In the genomic region with DNA sequence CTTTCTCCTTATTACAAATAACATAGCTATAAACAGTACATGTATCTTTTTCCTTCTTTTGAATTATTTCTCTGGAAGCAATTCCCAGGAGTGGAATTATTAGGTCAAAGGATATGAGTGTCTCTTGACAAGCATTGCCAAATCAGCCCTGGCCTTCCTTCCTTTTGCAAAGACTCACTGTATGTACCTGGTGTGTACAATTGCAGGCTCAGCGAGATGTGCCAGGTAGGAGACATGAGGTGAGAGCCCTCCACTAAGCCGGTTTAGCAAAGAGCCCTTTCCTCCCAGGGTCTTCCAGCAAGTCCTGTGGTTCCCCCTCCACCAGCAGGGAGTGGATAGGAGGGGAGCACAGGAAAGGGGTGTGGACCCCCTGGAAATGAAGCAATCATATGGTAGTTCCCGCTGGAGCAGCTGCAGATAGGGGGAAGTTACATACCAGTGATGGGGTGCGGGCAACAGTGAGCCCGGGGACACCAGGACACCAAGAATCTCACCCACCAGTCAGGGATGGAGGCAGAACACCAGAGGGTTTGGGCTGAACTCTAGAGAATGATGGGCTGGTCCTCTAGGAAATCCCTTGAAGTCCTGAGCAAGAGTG, we compare ENCODE assay signal across 17 cellular contexts. TPM values are rescaled to one million over a fixed set of nuclear protein-coding genes. Genes with fewer than 3 reads are reported as not detected.
DNase-seq lines count a peak whose midpoint lies in the region; ATAC-seq and TF ChIP-seq lines count a peak whose summit lies in the region.
"Had no signal": no experiment of that assay in that cellular context is flagged by ENCODE, and none has a peak within 500 bp of the region (broad histone marks: within the 10 kb centered on the region; RNA-seq: fewer than 3 reads in every experiment).

No MANE protein-coding gene starts in this region.

- POLR2A ChIA-PET in activated naive CD8-positive, alpha-beta T cell treated with anti-CD3 and anti-CD28 coated beads, Interleukin-2, amount 10 ng/mL, durations not matched to agents 7 days and 5 days (lab: Charles Lee), result no interaction called here
- POLR2A ChIA-PET in naive thymus-derived CD4-positive, alpha-beta T cell (lab: Charles Lee), result interaction anchor here (0.6 to 3.4 kb wide), 5 partner anchors 9 to 46 kb away, joined by 3 to 16 read pairs (median 3); no protein-coding TSS in a partner anchor

- no peak for TF ChIP-seq EP300 in esophagus muscularis mucosa (IDR thresholded peaks at IDR 0.05)

- H3K9me3 Mint-ChIP-seq in activated naive CD8-positive, alpha-beta T cell treated with anti-CD3 and anti-CD28 coated beads, Interleukin-2, amount 10 ng/mL, durations not matched to agents 7 days and 5 days, result no peaks in the 10 kb centered on the region
- H3K9me3 Mint-ChIP-seq in naive thymus-derived CD4-positive, alpha-beta T cell, result no peaks in the 10 kb centered on the region

- H3K4me2 ChIP-seq in DOHH2 (ENCODE audit: low read length), result peak overlapping the region; percentile 69

- peaks cover 80% of the 10 kb centered on the region for H3K4me1 ChIP-seq in DOHH2 (ENCODE audit: control insufficient read depth, low read length)
- peaks cover 65 to 85% of the 10 kb centered on the region in 2 donors for H3K4me1 ChIP-seq in naive thymus-derived CD4-positive, alpha-beta T cell (ENCODE audit: control insufficient read depth in 2 of 2, insufficient read depth in 2 of 2, low read length in 2 of 2)
- peaks cover 55 to 84% (median 70%) of the 10 kb centered on the region in 4 donors for H3K4me1 ChIP-seq in esophagus muscularis mucosa
- H3K4me1 ChIP-seq: prostate gland had no signal

- DNase-seq in activated naive CD8-positive, alpha-beta T cell treated with anti-CD3 and anti-CD28 coated beads, Interleukin-2, amount 10 ng/mL, durations not matched to agents 7 days and 5 days, result no peak
- no peak for DNase-seq in naive thymus-derived CD4-positive, alpha-beta T cell
- DNase-seq in globus pallidus (ENCODE audit: low spot score) (no peak), esophagus muscularis mucosa (ENCODE audit: extremely low spot score) (no peak)
- DNase-seq: effector memory CD4-positive, alpha-beta T cell; foreskin fibroblast; NCI-H1930; NCI-H774; stimulated activated CD4-positive, alpha-beta T cell treated with anti-CD3 and anti-CD28 coated beads, Interleukin-4, amount 100 ng/mL, for 1 hour; stimulated activated naive CD4-positive, alpha-beta T cell treated with Interleukin-2 at 50 U/mL for 16 hours had no signal

- H3F3A ChIP-seq in DOHH2 (ENCODE audit: control insufficient read depth, insufficient read depth), result peaks cover 13% of the 10 kb centered on the region; the same call in 1 of the 2 replicates

- H3K4me1 Mint-ChIP-seq in activated naive CD8-positive, alpha-beta T cell treated with anti-CD3 and anti-CD28 coated beads, Interleukin-2, amount 10 ng/mL, durations not matched to agents 7 days and 5 days, result peaks cover 67% of the 10 kb centered on the region
- H3K4me1 Mint-ChIP-seq in naive thymus-derived CD4-positive, alpha-beta T cell, result peaks cover 72 to 96% (median 87%) of the 10 kb centered on the region in 7 donors

- peaks cover 36% of the 10 kb centered on the region for H3K36me3 Mint-ChIP-seq in activated naive CD8-positive, alpha-beta T cell treated with anti-CD3 and anti-CD28 coated beads, Interleukin-2, amount 10 ng/mL, durations not matched to agents 7 days and 5 days
- peaks cover 0 to 29% (median 9%) of the 10 kb centered on the region in 5 donors for H3K36me3 Mint-ChIP-seq in naive thymus-derived CD4-positive, alpha-beta T cell

- H3K36me3 ChIP-seq in DOHH2 (ENCODE audit: control insufficient read depth, low read length) (peaks cover 72% of the 10 kb centered on the region), esophagus muscularis mucosa (no peaks in the 10 kb centered on the region)
- H3K36me3 ChIP-seq in naive thymus-derived CD4-positive, alpha-beta T cell (ENCODE audit: control insufficient read depth in 2 of 3, insufficient read depth in 3 of 3, low read length in 3 of 3), result peaks cover 1 to 5% (median 5%) of the 10 kb centered on the region in 3 experiments
- H3K36me3 ChIP-seq: prostate gland had no signal

- CTCF ChIA-PET in naive thymus-derived CD4-positive, alpha-beta T cell (lab: Charles Lee), result interaction anchor here (0.9 to 2.5 kb wide), 4 partner anchors 11 to 48 kb away, joined by 3 to 11 read pairs (median 4); no protein-coding TSS in a partner anchor

- H3K27me3 ChIP-seq in DOHH2 (ENCODE audit: control insufficient read depth, low read length), result no peaks in the 10 kb centered on the region
- H3K27me3 ChIP-seq in naive thymus-derived CD4-positive, alpha-beta T cell (ENCODE audit: control insufficient read depth in 2 of 2, insufficient read depth in 2 of 2, low read length in 2 of 2), result no peaks in the 10 kb centered on the region
- no peaks in the 10 kb centered on the region for H3K27me3 ChIP-seq in esophagus muscularis mucosa

- peaks cover 99% of the 10 kb centered on the region for H3K79me2 ChIP-seq in DOHH2 (ENCODE audit: control insufficient read depth, low read length)

- H3K27ac ChIP-seq in C4-2B (peak overlapping the region; percentile 39; the same call in 1 of the 2 replicates), DOHH2 (ENCODE audit: low read depth, low read length) (no peak overlapping the region), esophagus muscularis mucosa (replicated peaks in 1 of 4) (peak overlapping the region in 1 of 4 donors; percentile 47)
- H3K27ac ChIP-seq in naive thymus-derived CD4-positive, alpha-beta T cell (ENCODE audit: low read depth, low read length), result peak overlapping the region; percentile 49
- H3K27ac ChIP-seq: prostate gland, VCaP had no signal

- H3K27me3 Mint-ChIP-seq in activated naive CD8-positive, alpha-beta T cell treated with anti-CD3 and anti-CD28 coated beads, Interleukin-2, amount 10 ng/mL, durations not matched to agents 7 days and 5 days, result no peaks in the 10 kb centered on the region
- no peaks in the 10 kb centered on the region for H3K27me3 Mint-ChIP-seq in naive thymus-derived CD4-positive, alpha-beta T cell

- 64% methylated on average over 5 of the region's 5 CpGs for WGBS in esophagus muscularis mucosa

- no peaks in the 10 kb centered on the region for H3K9me3 ChIP-seq in DOHH2 (ENCODE audit: control insufficient read depth, insufficient read depth, low read length)
- H3K9me3 ChIP-seq in naive thymus-derived CD4-positive, alpha-beta T cell (ENCODE audit: control insufficient read depth in 2 of 3, low read length in 3 of 3), result no peaks in the 10 kb centered on the region
- H3K9me3 ChIP-seq in esophagus muscularis mucosa, result no peaks in the 10 kb centered on the region
- H3K9me3 ChIP-seq: prostate gland had no signal

- no peaks in the 10 kb centered on the region for H3K9me2 ChIP-seq in DOHH2 (replicated peaks; ENCODE audit: control insufficient read depth, low read length)

- intact Hi-C loops in naive thymus-derived CD4-positive, alpha-beta T cell (cut with micrococcal nuclease), result no loop called here
- intact Hi-C loops in esophagus muscularis mucosa (cut with DNase I), result no loop called here

- H3K4me3 ChIP-seq in DOHH2 (ENCODE audit: low read length), result no peak overlapping the region
- H3K4me3 ChIP-seq in naive thymus-derived CD4-positive, alpha-beta T cell (ENCODE audit: low read length), result no peak overlapping the region
- H3K4me3 ChIP-seq in esophagus muscularis mucosa, result no peak overlapping the region
- H3K4me3 ChIP-seq: prostate gland had no signal

- peaks cover 33% of the 10 kb centered on the region for H4K20me1 ChIP-seq in DOHH2 (ENCODE audit: control insufficient read depth, insufficient read depth, low read depth, low read length)

- H3K4me3 Mint-ChIP-seq in activated naive CD8-positive, alpha-beta T cell treated with anti-CD3 and anti-CD28 coated beads, Interleukin-2, amount 10 ng/mL, durations not matched to agents 7 days and 5 days, result peak overlapping the region; percentile 58
- peak overlapping the region in 9 of 10 donors; percentile 28 to 83 (median 60) for H3K4me3 Mint-ChIP-seq in naive thymus-derived CD4-positive, alpha-beta T cell

- no peak for TF ChIP-seq POLR2A in esophagus muscularis mucosa (IDR thresholded peaks at IDR 0.05; ENCODE audit: low read depth)

- H3K27ac Mint-ChIP-seq in activated naive CD8-positive, alpha-beta T cell treated with anti-CD3 and anti-CD28 coated beads, Interleukin-2, amount 10 ng/mL, durations not matched to agents 7 days and 5 days, result peak overlapping the region; percentile 17
- H3K27ac Mint-ChIP-seq in naive thymus-derived CD4-positive, alpha-beta T cell, result peak overlapping the region in 7 of 9 donors; percentile 75 to 94 (median 90)

- no peak for TF ChIP-seq CTCF in C4-2B (conservative IDR thresholded peaks at IDR 0.05)
- TF ChIP-seq CTCF in DOHH2 (IDR thresholded peaks at IDR 0.05; ENCODE audit: low read depth, low read length, poor library complexity, severe bottlenecking), result no peak
- TF ChIP-seq CTCF in esophagus muscularis mucosa (IDR thresholded peaks at IDR 0.05), result no peak

- ATAC-seq in activated naive CD8-positive, alpha-beta T cell treated with anti-CD3 and anti-CD28 coated beads, Interleukin-2, amount 10 ng/mL, durations not matched to agents 7 days and 5 days (ENCODE audit: low read depth), result no peak
- ATAC-seq in naive thymus-derived CD4-positive, alpha-beta T cell, result no peak
- ATAC-seq in HG02852 (IDR thresholded peaks at IDR 0.05; ENCODE audit: unreplicated experiment), result no peak
- ATAC-seq in GM21367 (IDR thresholded peaks at IDR 0.05; ENCODE audit: unreplicated experiment), result no peak

RNA-seq across cellular contexts. Expression of gene RCSD1, which starts 18.3 kb away (rescaled TPM):
- 100 to 1,000 TPM; 131 to 133 TPM for total RNA-seq in activated naive CD8-positive, alpha-beta T cell treated with anti-CD3 and anti-CD28 coated beads, Interleukin-2, amount 10 ng/mL, durations not matched to agents 7 days and 5 days
- 100 to 1,000 TPM in 4 of 5 experiments, 10 to 100 TPM in 1; 75.0 to 153 (median 140) TPM for total RNA-seq in naive thymus-derived CD4-positive, alpha-beta T cell
- polyA plus RNA-seq in naive thymus-derived CD4-positive, alpha-beta T cell, result 100 to 1,000 TPM in 1 of 2 donors, 10 to 100 TPM in 1; 94.7 to 135 TPM
- 10 to 100 TPM; 16.8 to 19.0 (median 18.5) TPM for total RNA-seq in esophagus muscularis mucosa
- total RNA-seq: SK-MEL-5 had no signal
